ENCODE assay signal across 8 cellular contexts in genomic region chr6:155177369-155177961, GRCh38.
A peak's percentile ranks its signal among the peaks of the same experiment; 100 is the strongest.
DNase-seq lines count a peak whose midpoint lies in the region; ATAC-seq and TF ChIP-seq lines count a peak whose summit lies in the region.

No MANE protein-coding gene starts in this region.

- H3K4me1 Mint-ChIP-seq in neural crest cell, result peaks cover 49% of the 10 kb centered on the region

- TF ChIP-seq CTCF in epithelial cell of proximal tubule (conservative IDR thresholded peaks at IDR 0.05; ENCODE audit: low read depth, low read length) (peak; percentile 74), neural crest cell (conservative IDR thresholded peaks at IDR 0.05) (peak; percentile 89)

- no peaks in the 10 kb centered on the region for H3K27me3 Mint-ChIP-seq in neural crest cell (ENCODE audit: low read depth)

- no peak overlapping the region for H3K4me3 Mint-ChIP-seq in neural crest cell

- H3K4me3 ChIP-seq in epithelial cell of proximal tubule (ENCODE audit: low read depth, low read length), result no peak overlapping the region

- peaks cover 4% of the 10 kb centered on the region for H3K36me3 Mint-ChIP-seq in neural crest cell (ENCODE audit: low read depth)

- DNase-seq in CD1c-positive myeloid dendritic cell (ENCODE audit: extremely low spot score), result peak; percentile 79
- DNase-seq in NCI-H1436 treated with DMSO at 0.1 percent for 48 hours (lab: John Stamatoyannopoulos, UW), result peak; percentile 34
- peak; percentile 17 for DNase-seq in T follicular helper cell (ENCODE audit: low read depth)
- DNase-seq in epithelial cell of proximal tubule (ENCODE audit: low read depth), result no peak
- DNase-seq in neural crest cell (ENCODE audit: low read depth, low spot score), result peak; percentile 65

- ATAC-seq in GM18861 (IDR thresholded peaks at IDR 0.05; ENCODE audit: unreplicated experiment) (peak; percentile 19), GM19324 (IDR thresholded peaks at IDR 0.05; ENCODE audit: low FRiP score, unreplicated experiment) (no peak), HG03196 (IDR thresholded peaks at IDR 0.05; ENCODE audit: unreplicated experiment) (no peak)

- no peaks in the 10 kb centered on the region for H3K9me3 Mint-ChIP-seq in neural crest cell

- no peak overlapping the region for H3K27ac Mint-ChIP-seq in neural crest cell (ENCODE audit: unreplicated experiment)
